ENCODE assay signal across 1 cellular context in genomic region chr4:185202984-185203379, GRCh38.
TF ChIP-seq lines count a peak whose summit lies in the region.

No MANE protein-coding gene starts in this region.

TF ChIP-seq in HepG2, 621 proteins besides CTCF, POLR2A, EP300 and RAD21:
- no peak for TF ChIP-seq NFKBIZ (CRISPR knock-in tag; IDR thresholded peaks at IDR 0.05)
- 0 out of 2 replicates have a peak, but pooled peaks have one; percentile 5 for TF ChIP-seq ZNF253 (CRISPR knock-in tag; IDR thresholded peaks at IDR 0.05; ENCODE audit: borderline replicate concordance)
- no peak for TF ChIP-seq ZSCAN30 (CRISPR knock-in tag; IDR thresholded peaks at IDR 0.05)
- no peak for TF ChIP-seq ZNF3 (CRISPR knock-in tag; IDR thresholded peaks at IDR 0.05)
- 0 out of 2 replicates have a peak, but pooled peaks have one; percentile 9 for TF ChIP-seq ZNF275 (CRISPR knock-in tag; IDR thresholded peaks at IDR 0.05; ENCODE audit: borderline replicate concordance)
- no peak for TF ChIP-seq ZBTB43 (CRISPR knock-in tag; conservative IDR thresholded peaks at IDR 0.05)
- peak in 1 of 2 experiments; percentile 8; a peak in 1 of 4 replicates for TF ChIP-seq HMGXB4 (CRISPR knock-in tag; IDR thresholded peaks at IDR 0.05; ENCODE audit: borderline replicate concordance in 1 of 2, low read depth in 1 of 2)
- 0 out of 2 replicates have a peak, but pooled peaks have one; percentile 13 for TF ChIP-seq ZMYM3 (CRISPR knock-in tag; IDR thresholded peaks at IDR 0.05)
- 0 out of 2 replicates have a peak, but pooled peaks have one; percentile 47 for TF ChIP-seq KDM1A (CRISPR knock-in tag; IDR thresholded peaks at IDR 0.05)
- TF ChIP-seq REL (CRISPR knock-in tag; conservative IDR thresholded peaks at IDR 0.05), result 0 out of 2 replicates have a peak, but pooled peaks have one; percentile 27
- no peak for TF ChIP-seq ETV6 (CRISPR knock-in tag; conservative IDR thresholded peaks at IDR 0.05)
- peak; percentile 98 for TF ChIP-seq ZNF770 (CRISPR knock-in tag; IDR thresholded peaks at IDR 0.05)
- no peak for TF ChIP-seq ZXDC (CRISPR knock-in tag; IDR thresholded peaks at IDR 0.05)
- TF ChIP-seq ZNF160 (CRISPR knock-in tag; IDR thresholded peaks at IDR 0.05), result no peak
- peak; percentile 70 for TF ChIP-seq ZNF121 (CRISPR knock-in tag; IDR thresholded peaks at IDR 0.05)
- no peak for TF ChIP-seq KLF15 (CRISPR knock-in tag; IDR thresholded peaks at IDR 0.05; ENCODE audit: borderline replicate concordance)
- no peak for TF ChIP-seq IRF9 (CRISPR knock-in tag; IDR thresholded peaks at IDR 0.05; ENCODE audit: borderline replicate concordance)
- TF ChIP-seq ZNF333 (CRISPR knock-in tag; IDR thresholded peaks at IDR 0.05; ENCODE audit: borderline replicate concordance), result no peak
- TF ChIP-seq DNMT1 (CRISPR knock-in tag; IDR thresholded peaks at IDR 0.05), result no peak
- TF ChIP-seq ZNF264 (CRISPR knock-in tag; IDR thresholded peaks at IDR 0.05), result 0 out of 2 replicates have a peak, but pooled peaks have one; percentile 10
